In the genomic region with DNA sequence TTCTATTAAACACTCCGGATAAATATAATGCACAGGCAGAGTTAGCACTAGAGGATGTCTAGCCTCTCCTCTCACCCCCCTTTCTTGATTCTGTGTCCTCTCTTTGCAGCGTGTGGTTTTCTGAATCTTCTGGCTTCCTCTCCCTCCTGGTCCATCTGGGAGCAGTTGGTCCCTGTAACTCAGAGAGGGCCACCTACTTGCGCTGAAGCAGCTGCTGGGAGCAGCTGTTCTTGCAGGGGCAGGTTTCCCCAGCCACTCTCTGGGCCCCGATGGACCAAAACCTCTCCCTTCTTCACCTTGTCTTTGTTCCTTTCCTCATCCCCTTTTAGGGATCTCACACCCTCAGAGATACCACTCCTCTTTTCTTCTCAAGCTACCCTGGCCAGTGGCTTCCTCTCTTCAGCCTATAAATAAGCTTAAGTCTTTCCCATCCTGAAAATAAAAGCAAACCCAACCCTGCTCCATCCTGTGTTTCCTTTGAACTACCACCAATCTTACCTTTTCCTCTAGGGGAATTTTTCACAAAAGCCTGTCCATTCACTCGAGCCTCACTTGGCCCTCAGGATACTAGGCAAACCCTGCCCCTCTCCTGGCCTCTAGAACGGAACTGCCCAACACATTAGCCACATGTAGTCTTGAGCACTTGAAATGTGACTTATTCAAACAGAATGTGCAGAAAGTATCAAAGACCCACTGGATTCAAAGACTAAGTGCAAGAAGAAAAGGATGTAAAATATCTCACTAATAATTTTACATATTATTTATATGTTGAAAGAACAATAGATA, we compare ENCODE assay signal across 13 cellular contexts.
"Had no signal": no experiment of that assay in that cellular context is flagged by ENCODE, and none has a peak within 500 bp of the region (broad histone marks: within the 10 kb centered on the region; RNA-seq: fewer than 3 reads in every experiment).

No MANE protein-coding gene starts in this region.

- H3K4me2 ChIP-seq: neural progenitor cell had no signal

- H3K9ac ChIP-seq: neural progenitor cell had no signal

- H3K27me3 ChIP-seq: body of pancreas, neural progenitor cell had no signal

- H3K4me3 ChIP-seq: body of pancreas, neural progenitor cell, stomach had no signal

- DNase-seq: activated CD8-positive, alpha-beta T cell treated with anti-CD3 and anti-CD28 coated beads for 36 hours; activated naive CD4-positive, alpha-beta T cell treated with Interleukin-2 at 50 U/mL for 16 hours; activated naive CD8-positive, alpha-beta T cell treated with anti-CD3 and anti-CD28 coated beads, Interleukin-2, amount 10 ng/mL, durations not matched to agents 7 days and 5 days; activated T-cell treated with anti-CD3 and anti-CD28 coated beads, Interleukin-2, amount 50 U/mL, for 1 hour; body of pancreas; foreskin melanocyte; head of caudate nucleus; left ventricle myocardium superior; stimulated activated CD4-positive, alpha-beta T cell treated with anti-CD3 and anti-CD28 coated beads, Interleukin-4, amount 100 ng/mL, for 24 hours; stomach; WERI-Rb-1 had no signal

- H3K9me3 ChIP-seq: body of pancreas, stomach had no signal

- H3K36me3 ChIP-seq: neural progenitor cell, stomach, WERI-Rb-1 had no signal

- H3K27ac ChIP-seq: body of pancreas, epithelial cell of prostate, neural progenitor cell, stomach, WERI-Rb-1 had no signal
